20 cellular contexts compared by ENCODE assay signal in the genomic region with DNA sequence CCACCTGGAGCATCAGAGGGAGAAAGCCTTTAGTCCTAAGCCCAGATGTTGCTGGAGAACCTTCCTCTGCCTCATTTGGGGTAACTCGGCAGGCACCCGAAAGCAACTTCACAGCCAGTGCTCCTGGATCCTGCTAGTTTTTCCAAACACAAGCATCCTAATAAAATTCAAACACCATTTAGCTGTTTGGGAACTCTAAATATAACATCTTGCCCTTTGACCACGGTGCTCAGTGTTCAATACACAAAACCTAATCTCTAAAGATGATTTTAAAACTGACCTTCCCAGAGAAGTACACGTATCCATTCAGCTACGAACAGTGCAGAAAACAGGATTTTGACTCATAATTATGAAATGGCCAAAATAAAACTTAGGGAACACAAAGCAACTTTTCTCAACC. TPM values are rescaled to one million over a fixed set of nuclear protein-coding genes. Genes with fewer than 3 reads are reported as not detected.
"Had no signal": no experiment of that assay in that cellular context is flagged by ENCODE, and none has a peak within 500 bp of the region (broad histone marks: within the 10 kb centered on the region; RNA-seq: fewer than 3 reads in every experiment).

No MANE protein-coding gene starts in this region.

- H3K4me3 Mint-ChIP-seq: activated naive CD8-positive, alpha-beta T cell treated with anti-CD3 and anti-CD28 coated beads for 36 hours; dendritic cell treated with granulocyte-macrophage colony-stimulating factor and Interleukin-4, amounts not matched to agents 40 ng/mL and 50 ng/mL, for 4 days; stimulated activated memory B cell treated with anti-CD40 and anti-IgM and Interleukin-4, amounts not matched to agents 10 μg/mL and 1 μg/mL and 100 μg/mL, for 72 hours; T-helper 2 cell treated with Interferon-gamma antibody and Interleukin-4, amounts not matched to agents 5 μg/mL and 100 μg/mL, for 36 hours had no signal

- H3K4me1 Mint-ChIP-seq: activated naive CD8-positive, alpha-beta T cell treated with anti-CD3 and anti-CD28 coated beads for 36 hours; stimulated activated memory B cell treated with anti-CD40 and anti-IgM and Interleukin-4, amounts not matched to agents 10 μg/mL and 1 μg/mL and 100 μg/mL, for 72 hours had no signal

- H3K27ac Mint-ChIP-seq: activated naive CD8-positive, alpha-beta T cell treated with anti-CD3 and anti-CD28 coated beads for 36 hours; dendritic cell treated with granulocyte-macrophage colony-stimulating factor and Interleukin-4, amounts not matched to agents 40 ng/mL and 50 ng/mL, for 4 days; stimulated activated memory B cell treated with anti-CD40 and anti-IgM and Interleukin-4, amounts not matched to agents 10 μg/mL and 1 μg/mL and 100 μg/mL, for 72 hours; T-helper 2 cell treated with Interferon-gamma antibody and Interleukin-4, amounts not matched to agents 5 μg/mL and 100 μg/mL, for 36 hours had no signal

- H3K36me3 Mint-ChIP-seq: activated naive CD8-positive, alpha-beta T cell treated with anti-CD3 and anti-CD28 coated beads for 36 hours; stimulated activated memory B cell treated with anti-CD40 and anti-IgM and Interleukin-4, amounts not matched to agents 10 μg/mL and 1 μg/mL and 100 μg/mL, for 72 hours had no signal

- DNase-seq: activated CD4-positive, alpha-beta T cell treated with anti-CD3 and anti-CD28 coated beads, Interleukin-2, amount 50 U/mL, for 1 hour; activated CD8-positive, alpha-beta memory T cell treated with anti-CD3 and anti-CD28 coated beads for 24 hours; activated naive CD8-positive, alpha-beta T cell treated with anti-CD3 and anti-CD28 coated beads for 36 hours; brain microvascular endothelial cell; cerebellar nuclear complex; erythroblast; hippocampal formation; kidney; lower lobe of right lung; occipital lobe; sigmoid colon; stimulated activated CD4-positive, alpha-beta T cell treated with anti-CD3 and anti-CD28 coated beads, Interleukin-2, amount 100 ng/mL, for 48 hours had no signal

- H3K27me3 ChIP-seq: brain microvascular endothelial cell, sigmoid colon, vagina had no signal

- H3K9me3 ChIP-seq: gastroesophageal sphincter, lower lobe of right lung, prostate gland, sigmoid colon, tibial nerve, vagina had no signal

- H3K4me3 ChIP-seq: gastroesophageal sphincter, lower lobe of right lung, prostate gland, sigmoid colon, tibial nerve, vagina had no signal

- H3K9me3 Mint-ChIP-seq: activated naive CD8-positive, alpha-beta T cell treated with anti-CD3 and anti-CD28 coated beads for 36 hours; dendritic cell treated with granulocyte-macrophage colony-stimulating factor and Interleukin-4, amounts not matched to agents 40 ng/mL and 50 ng/mL, for 4 days; nephron; stimulated activated memory B cell treated with anti-CD40 and anti-IgM and Interleukin-4, amounts not matched to agents 10 μg/mL and 1 μg/mL and 100 μg/mL, for 72 hours; T-helper 2 cell treated with Interferon-gamma antibody and Interleukin-4, amounts not matched to agents 5 μg/mL and 100 μg/mL, for 36 hours had no signal

- H3K27ac ChIP-seq: brain microvascular endothelial cell, gastroesophageal sphincter, lower lobe of right lung, prostate gland, tibial nerve, vagina had no signal

- ATAC-seq: gastroesophageal sphincter; lower lobe of right lung; stimulated activated memory B cell treated with anti-CD40 and anti-IgM and Interleukin-4, amounts not matched to agents 10 μg/mL and 1 μg/mL and 100 μg/mL, for 72 hours had no signal

- H3K4me1 ChIP-seq: gastroesophageal sphincter, lower lobe of right lung, prostate gland, tibial nerve, vagina had no signal

- H3K36me3 ChIP-seq: brain microvascular endothelial cell, gastroesophageal sphincter, lower lobe of right lung, prostate gland, sigmoid colon, tibial nerve, vagina had no signal

RNA-seq across cellular contexts. Expression of a gene that starts 40.3 kb away (rescaled TPM):
- total RNA-seq: activated naive CD8-positive, alpha-beta T cell treated with anti-CD3 and anti-CD28 coated beads for 36 hours had no signal
